ENCODE assay signal across 17 cellular contexts in genomic region chr9:106976772-106977171, GRCh38.
DNase-seq lines count a peak whose midpoint lies in the region; ATAC-seq and TF ChIP-seq lines count a peak whose summit lies in the region.
"Had no signal": no experiment of that assay in that cellular context is flagged by ENCODE, and none has a peak within 500 bp of the region (broad histone marks: within the 10 kb centered on the region; RNA-seq: fewer than 3 reads in every experiment).

No MANE protein-coding gene starts in this region.

- no peaks in the 10 kb centered on the region for H3F3A ChIP-seq in Loucy (ENCODE audit: low read depth)

- in situ Hi-C loops in SK-MEL-5 (cut with HindIII; ENCODE audit: low pct_unique_long_range_greater_than_20kb, low sequenced_read_pairs) (no loop called here), ACHN (cut with HindIII; ENCODE audit: low pct_ligation_motif_present, low pct_unique_long_range_greater_than_20kb, low sequenced_read_pairs) (no loop called here)

- TF ChIP-seq CTCF in GM06990 (IDR thresholded peaks at IDR 0.05; ENCODE audit: insufficient read depth, low read length, poor library complexity, severe bottlenecking): peak; percentile 66
- peak; percentile 33; the same call in 1 of the 2 replicates for TF ChIP-seq CTCF in GM12875 (IDR thresholded peaks at IDR 0.05; ENCODE audit: borderline replicate concordance, insufficient read depth, low read depth, low read length)
- TF ChIP-seq CTCF in Loucy (conservative IDR thresholded peaks at IDR 0.05; ENCODE audit: low read length): peak; percentile 27; the same call in 1 of the 2 replicates

- H3K36me3 ChIP-seq in GM06990 (ENCODE audit: control insufficient read depth, insufficient read depth, low read length) (no peaks in the 10 kb centered on the region), Loucy (ENCODE audit: insufficient read depth, low read length) (peaks cover 35% of the 10 kb centered on the region; the same call in 1 of the 2 replicates)

- H2AFZ ChIP-seq in Loucy (ENCODE audit: low read length): no peak overlapping the region
- H2AFZ ChIP-seq: GM23338, PC-9 had no signal

- H3K79me2 ChIP-seq in Loucy (ENCODE audit: insufficient read depth, low read length): no peaks in the 10 kb centered on the region

- no peak for ATAC-seq in GM21515 (IDR thresholded peaks at IDR 0.05; ENCODE audit: unreplicated experiment)
- ATAC-seq: GM23338 had no signal

- H3K4me3 ChIP-seq in GM06990 (replicated peaks; ENCODE audit: low read depth, low read length): no peak overlapping the region
- H3K4me3 ChIP-seq in GM12875 (ENCODE audit: low read depth, low read length): no peak overlapping the region
- H3K4me3 ChIP-seq in Loucy (ENCODE audit: low read length, poor library complexity, severe bottlenecking): no peak overlapping the region
- H3K4me3 ChIP-seq: GM23338, PC-9 had no signal

- H3K4me1 ChIP-seq in Loucy (ENCODE audit: insufficient read depth, low read length, poor library complexity, severe bottlenecking): no peaks in the 10 kb centered on the region

- H3K9me2 ChIP-seq in Loucy (replicated peaks; ENCODE audit: low read depth, low read length): no peaks in the 10 kb centered on the region

- H4K20me1 ChIP-seq in Loucy (ENCODE audit: insufficient read depth, low read length, poor library complexity, severe bottlenecking): no peaks in the 10 kb centered on the region

- no peaks in the 10 kb centered on the region for H3K27me3 ChIP-seq in GM06990 (replicated peaks; ENCODE audit: control insufficient read depth, insufficient read depth, low read length)
- no peaks in the 10 kb centered on the region for H3K27me3 ChIP-seq in Loucy (ENCODE audit: insufficient read depth, low read length, poor library complexity, severe bottlenecking)

- no peak overlapping the region for H3K9ac ChIP-seq in Loucy (ENCODE audit: low read depth, low read length, poor library complexity, severe bottlenecking)
- H3K9ac ChIP-seq: KMS-11 had no signal

- no peak overlapping the region for H3K4me2 ChIP-seq in Loucy (ENCODE audit: low read depth, low read length, poor library complexity, severe bottlenecking)
- H3K4me2 ChIP-seq: GM23338, KMS-11, PC-9 had no signal

- no peaks in the 10 kb centered on the region for H3K9me3 ChIP-seq in Loucy (ENCODE audit: insufficient read depth, low read depth, low read length)

- DNase-seq in GM06990 (ENCODE audit: extremely low read depth, insufficient read length): peak; percentile 4
- peak; percentile 8 for DNase-seq in SK-MEL-5 (ENCODE audit: low read depth, low spot score)
- no peak for DNase-seq in AG08395 (ENCODE audit: low spot score)
- DNase-seq in ACHN: no peak
- no peak for DNase-seq in germinal center (ENCODE audit: low spot score)
- DNase-seq: AML-193, GF-D8, NCI-H1092, NCI-H1436 treated with DMSO at 0.1 percent for 48 hours, NCI-H2029, PC-9, SIG-M5 had no signal

Comparison
In these comparisons a context has a peak if more than half of its experiments do, and no peak if none do; other contexts are left out.
1. DNase-seq: peak in GM06990 (single experiment) and SK-MEL-5 (single experiment); none in AG08395 (single experiment), ACHN (single experiment) and germinal center (single experiment).
2. Peak in every context shown above with its lines, with median percentiles within 50 percentile points of each other: CTCF ChIP-seq.